ENCODE assay signal across 8 cellular contexts in the genomic region with DNA sequence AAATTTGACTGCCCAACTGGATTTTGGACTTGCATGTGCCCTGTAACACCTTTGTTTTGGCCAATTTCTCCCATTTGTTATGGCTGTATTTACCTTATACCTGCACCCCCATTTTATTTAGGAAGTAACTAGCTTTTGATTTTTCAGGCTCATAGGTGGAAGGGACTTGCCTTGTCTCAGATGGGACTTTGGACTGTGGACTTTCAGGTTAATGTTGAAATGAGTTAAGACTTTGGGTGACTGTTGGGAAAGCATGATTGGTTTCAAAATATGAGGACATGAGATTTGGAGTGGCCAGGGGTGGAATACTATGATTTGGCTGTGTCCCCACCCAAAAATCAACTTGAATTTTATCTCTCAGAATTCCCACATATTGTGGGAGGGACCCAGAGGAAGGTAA.
"Had no signal": no experiment of that assay in that cellular context is flagged by ENCODE, and none has a peak within 500 bp of the region (broad histone marks: within the 10 kb centered on the region; RNA-seq: fewer than 3 reads in every experiment).

No MANE protein-coding gene starts in this region.

- DNase-seq: GDM1, GF-D8 had no signal

- ATAC-seq: GM12878 had no signal

- FAIRE-seq: G401.6, GM12878, GM12891, GM12892, GM18507, GM19239 had no signal

- H3K4me3 ChIP-seq: GM12878 had no signal
